Comparison of ENCODE assay signal across 19 cellular contexts in the genomic region with DNA sequence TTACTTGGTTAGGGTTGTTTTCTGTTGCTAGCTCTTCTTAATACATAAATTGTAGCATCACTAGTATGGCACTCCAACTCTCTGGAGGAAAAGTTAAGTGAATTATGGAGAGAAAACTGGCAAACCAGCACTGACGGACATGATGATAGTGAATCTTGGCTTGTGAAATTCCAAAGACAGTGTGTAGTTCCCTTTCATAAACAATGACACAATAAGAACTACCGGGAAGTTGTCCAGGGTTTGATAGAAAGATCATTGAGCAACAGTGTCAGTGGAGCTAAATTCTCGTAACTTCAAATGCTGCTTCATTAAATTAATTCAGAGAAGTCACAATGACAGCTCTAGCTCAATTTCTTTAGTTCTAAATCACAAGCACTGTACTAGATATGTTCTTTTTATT.
A peak's percentile ranks its signal among the peaks of the same experiment; 100 is the strongest.
DNase-seq lines count a peak whose midpoint lies in the region; TF ChIP-seq lines count a peak whose summit lies in the region.
"Had no signal": no experiment of that assay in that cellular context is flagged by ENCODE, and none has a peak within 500 bp of the region (broad histone marks: within the 10 kb centered on the region; RNA-seq: fewer than 3 reads in every experiment).

No MANE protein-coding gene starts in this region.

- TF ChIP-seq CTCF in astrocyte of the spinal cord (IDR thresholded peaks at IDR 0.05; ENCODE audit: low read depth, low read length) (no peak), vagina (IDR thresholded peaks at IDR 0.05) (no peak)

- CTCF ChIA-PET in HEK293T (lab: Yijun Ruan, JAX): no interaction called here

- in situ Hi-C loops in astrocyte of the spinal cord (cut with HindIII; ENCODE audit: low sequenced_read_pairs): no loop called here

- POLR2A ChIA-PET in HEK293T (lab: Yijun Ruan, JAX): no interaction called here

- no peaks in the 10 kb centered on the region for H3K9me3 ChIP-seq in vagina
- H3K9me3 ChIP-seq: tibial nerve had no signal

- no peaks in the 10 kb centered on the region for H3K4me1 ChIP-seq in vagina

- DNase-seq in NCI-H2171 (lab: John Stamatoyannopoulos, UW): peak; percentile 21
- no peak for DNase-seq in NCI-H2171 treated with DMSO at 0.1 percent for 48 hours (lab: John Stamatoyannopoulos, UW)
- DNase-seq in astrocyte of the spinal cord (ENCODE audit: low read depth, low spot score): peak; percentile 65
- DNase-seq in iris pigment epithelial cell (ENCODE audit: low read depth): peak; percentile 93
- DNase-seq in smooth muscle cell of the brain vasculature (ENCODE audit: low read depth, low spot score): peak; percentile 23
- no peak for DNase-seq in HEK293T (ENCODE audit: extremely low spot score)
- DNase-seq in NCI-H82 treated with DMSO at 0.1 percent for 48 hours (lab: John Stamatoyannopoulos, UW; ENCODE audit: unreplicated experiment): no peak
- DNase-seq in vagina (ENCODE audit: extremely low spot score in 2 of 2): no peak
- DNase-seq: activated B cell treated with CpG ODN at 0.5 μM for 24 hours; amygdala; CD4-positive, CD25-positive, alpha-beta regulatory T cell; kidney; NCI-H1417; NK-92 treated with Interleukin-12 subunit alpha and Interleukin-12 subunit beta, amount 100 ng/mL, for 24 hours; RPMI8226; T-cell had no signal

- H3K27me3 ChIP-seq in vagina: no peaks in the 10 kb centered on the region
- H3K27me3 ChIP-seq: tibial nerve had no signal

- no peaks in the 10 kb centered on the region for H3K36me3 ChIP-seq in vagina
- H3K36me3 ChIP-seq: tibial nerve had no signal

- intact Hi-C loops in vagina (cut with DNase I): no loop called here

- H3K27ac ChIP-seq in vagina: no peak overlapping the region
- H3K27ac ChIP-seq: 22Rv1 had no signal

- TF ChIP-seq POLR2A in vagina (IDR thresholded peaks at IDR 0.05): no peak

- H3K4me3 ChIP-seq in astrocyte of the spinal cord (ENCODE audit: low read depth, low read length): no peak overlapping the region
- H3K4me3 ChIP-seq in vagina: no peak overlapping the region
- H3K4me3 ChIP-seq: K562, tibial nerve had no signal

TF ChIP-seq in HEK293T, 16 proteins besides CTCF, POLR2A, EP300 and RAD21:
- TF ChIP-seq FOXM1 (IDR thresholded peaks at IDR 0.05; ENCODE audit: borderline replicate concordance) (no peak), SP1 (IDR thresholded peaks at IDR 0.05) (no peak), FOXK2 (IDR thresholded peaks at IDR 0.05) (no peak), TARDBP (IDR thresholded peaks at IDR 0.05) (no peak), FOXA1 (IDR thresholded peaks at IDR 0.05) (no peak), CTBP1 (IDR thresholded peaks at IDR 0.05; ENCODE audit: borderline replicate concordance) (no peak), L3MBTL2 (conservative IDR thresholded peaks at IDR 0.05) (no peak), ARNT (IDR thresholded peaks at IDR 0.05) (no peak), ELF4 (IDR thresholded peaks at IDR 0.05) (no peak), HDGF (IDR thresholded peaks at IDR 0.05; ENCODE audit: borderline replicate concordance) (no peak), ZNF384 (IDR thresholded peaks at IDR 0.05) (no peak), SUZ12 (IDR thresholded peaks at IDR 0.05) (no peak), BHLHE40 (IDR thresholded peaks at IDR 0.05; ENCODE audit: borderline replicate concordance) (no peak), NFRKB (IDR thresholded peaks at IDR 0.05) (no peak), LEF1 (IDR thresholded peaks at IDR 0.05; ENCODE audit: borderline replicate concordance) (no peak)
- TF ChIP-seq, protein P1, sequence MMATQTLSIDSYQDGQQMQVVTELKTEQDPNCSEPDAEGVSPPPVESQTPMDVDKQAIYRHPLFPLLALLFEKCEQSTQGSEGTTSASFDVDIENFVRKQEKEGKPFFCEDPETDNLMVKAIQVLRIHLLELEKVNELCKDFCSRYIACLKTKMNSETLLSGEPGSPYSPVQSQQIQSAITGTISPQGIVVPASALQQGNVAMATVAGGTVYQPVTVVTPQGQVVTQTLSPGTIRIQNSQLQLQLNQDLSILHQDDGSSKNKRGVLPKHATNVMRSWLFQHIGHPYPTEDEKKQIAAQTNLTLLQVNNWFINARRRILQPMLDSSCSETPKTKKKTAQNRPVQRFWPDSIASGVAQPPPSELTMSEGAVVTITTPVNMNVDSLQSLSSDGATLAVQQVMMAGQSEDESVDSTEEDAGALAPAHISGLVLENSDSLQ (IDR thresholded peaks at IDR 0.05): no peak

Comparison
In these comparisons a context has a peak if more than half of its experiments do, and no peak if none do; other contexts are left out.
1. DNase-seq: peak in NCI-H2171 (single experiment), astrocyte of the spinal cord (single experiment), iris pigment epithelial cell (single experiment) and smooth muscle cell of the brain vasculature (single experiment); none in NCI-H2171 treated with DMSO at 0.1 percent for 48 hours (single experiment), HEK293T (single experiment), NCI-H82 treated with DMSO at 0.1 percent for 48 hours (single experiment) and vagina (0 of 2).